Comparison of ENCODE assay signal across 8 cellular contexts in genomic region chr12:3655331-3655900, GRCh38.
A peak's percentile ranks its signal among the peaks of the same experiment; 100 is the strongest.
DNase-seq lines count a peak whose midpoint lies in the region; ATAC-seq and TF ChIP-seq lines count a peak whose summit lies in the region.

No MANE protein-coding gene starts in this region.

- ATAC-seq in RWPE2 (ENCODE audit: low read depth) (peak; percentile 50; the same call in 2 of the 3 replicates), HG03097 (IDR thresholded peaks at IDR 0.05; ENCODE audit: low FRiP score, unreplicated experiment) (no peak), HG03139 (IDR thresholded peaks at IDR 0.05; ENCODE audit: unreplicated experiment) (no peak)

- no peak overlapping the region for H2AFZ ChIP-seq in GM23248

- peak; percentile 38 for TF ChIP-seq CTCF in RWPE2 (IDR thresholded peaks at IDR 0.05; ENCODE audit: poor library complexity, severe bottlenecking)
- peak; percentile 28 for TF ChIP-seq CTCF in foreskin fibroblast (IDR thresholded peaks at IDR 0.05; ENCODE audit: low read depth, low read length)

- H3K27ac ChIP-seq in BLaER1, result no peak overlapping the region
- H3K27ac ChIP-seq in GM23248, result no peak overlapping the region
- H3K27ac ChIP-seq in RWPE2 (ENCODE audit: poor library complexity, severe bottlenecking), result no peak overlapping the region

- H3F3A ChIP-seq in GM23248 (ENCODE audit: insufficient read depth), result no peaks in the 10 kb centered on the region

- H3K9me3 ChIP-seq in BLaER1 (no peaks in the 10 kb centered on the region), GM23248 (ENCODE audit: low read depth) (no peaks in the 10 kb centered on the region), RWPE2 (ENCODE audit: severe bottlenecking) (no peaks in the 10 kb centered on the region)

- 0 out of 2 replicates have a peak, but pooled peaks cover 10% of the 10 kb centered on the region for H4K20me1 ChIP-seq in BLaER1
- H4K20me1 ChIP-seq in GM23248 (ENCODE audit: insufficient read depth), result no peaks in the 10 kb centered on the region

- DNase-seq in GM23248 (peak; percentile 37), RWPE2 (ENCODE audit: low spot score) (no peak), foreskin fibroblast (peak in 1 of 2 donors; percentile 40), kidney glomerular epithelial cell (lab: John Stamatoyannopoulos, UW) (no peak)
- no peak for DNase-seq in stimulated activated CD4-positive, alpha-beta T cell treated with anti-CD3 and anti-CD28 coated beads, Interleukin-4, amount 100 ng/mL, for 1 hour

- H3K4me3 ChIP-seq in BLaER1 (no peak overlapping the region), GM23248 (no peak overlapping the region), RWPE2 (ENCODE audit: severe bottlenecking) (no peak overlapping the region), foreskin fibroblast (ENCODE audit: low read depth in 1 of 2, low read length in 2 of 2) (no peak overlapping the region)

- H3K9me2 ChIP-seq in GM23248 (ENCODE audit: insufficient read depth), result no peaks in the 10 kb centered on the region

- H3K4me1 ChIP-seq in BLaER1 (peaks cover 19% of the 10 kb centered on the region), GM23248 (ENCODE audit: insufficient read depth) (no peaks in the 10 kb centered on the region), RWPE2 (ENCODE audit: insufficient read depth, poor library complexity, severe bottlenecking) (no peaks in the 10 kb centered on the region)

- no peaks in the 10 kb centered on the region for H3K27me3 ChIP-seq in BLaER1
- no peaks in the 10 kb centered on the region for H3K27me3 ChIP-seq in GM23248 (replicated peaks; ENCODE audit: insufficient read depth)
- no peaks in the 10 kb centered on the region for H3K27me3 ChIP-seq in RWPE2 (ENCODE audit: insufficient read depth, poor library complexity, severe bottlenecking)

- no peaks in the 10 kb centered on the region for H3K79me2 ChIP-seq in GM23248 (ENCODE audit: insufficient read depth)

- in situ Hi-C loops in GM23248 (cut with MboI), result no loop called here

- H3K4me2 ChIP-seq in BLaER1, result peak overlapping the region; percentile 67
- no peak overlapping the region for H3K4me2 ChIP-seq in GM23248 (ENCODE audit: unreplicated experiment)

- H3K36me3 ChIP-seq in BLaER1 (peaks cover 97% of the 10 kb centered on the region), GM23248 (ENCODE audit: low read depth) (no peaks in the 10 kb centered on the region), RWPE2 (ENCODE audit: low read depth) (no peaks in the 10 kb centered on the region)

- 47 to 51% methylated on average over 4 of the region's 4 CpGs for WGBS in GM23248 (ENCODE audit: low coverage in 1 of 2, low lambda C conversion rate in 2 of 2, missing lambda C conversion rate in 2 of 2), 2 experiments

- H3K9ac ChIP-seq in BLaER1, result no peak overlapping the region
- H3K9ac ChIP-seq in GM23248, result no peak overlapping the region
